In the genomic region with DNA sequence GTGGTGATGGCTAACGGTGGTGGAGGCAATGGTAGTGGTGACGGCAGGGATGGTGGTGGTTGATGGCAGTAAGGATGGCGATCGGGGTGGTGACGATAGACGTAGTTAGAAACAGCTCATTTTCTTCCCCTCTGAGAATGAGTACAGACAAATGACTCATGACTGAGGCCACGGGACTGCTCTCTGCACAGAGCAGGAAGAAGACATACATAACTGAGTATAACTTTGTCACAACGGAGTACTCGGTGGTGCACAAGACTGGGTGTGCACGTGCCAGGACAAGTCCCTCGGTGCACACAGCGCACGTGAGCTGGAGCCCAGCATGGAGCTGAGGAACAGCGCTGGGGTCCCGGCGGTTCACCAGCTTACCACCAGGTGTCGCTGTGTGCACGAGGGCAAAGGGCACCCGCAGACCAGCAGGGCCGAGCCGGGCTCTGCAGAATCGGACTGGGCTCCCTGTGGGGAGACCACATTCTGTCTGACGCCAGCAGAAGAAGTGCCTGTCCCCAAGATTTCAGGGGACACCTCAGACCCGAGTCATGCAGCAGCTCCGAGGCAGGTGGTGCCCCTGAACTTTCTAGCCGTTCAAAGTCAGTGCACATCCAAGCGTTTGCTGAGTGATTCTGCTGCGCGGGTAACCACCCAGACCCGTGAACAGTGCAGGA, we compare ENCODE assay signal across 1 cellular context.
TF ChIP-seq lines count a peak whose summit lies in the region.

No MANE protein-coding gene starts in this region.

TF ChIP-seq in HepG2, 621 proteins besides CTCF, POLR2A, EP300 and RAD21 (continued from another document and continues in another):
- TF ChIP-seq, protein P1, sequence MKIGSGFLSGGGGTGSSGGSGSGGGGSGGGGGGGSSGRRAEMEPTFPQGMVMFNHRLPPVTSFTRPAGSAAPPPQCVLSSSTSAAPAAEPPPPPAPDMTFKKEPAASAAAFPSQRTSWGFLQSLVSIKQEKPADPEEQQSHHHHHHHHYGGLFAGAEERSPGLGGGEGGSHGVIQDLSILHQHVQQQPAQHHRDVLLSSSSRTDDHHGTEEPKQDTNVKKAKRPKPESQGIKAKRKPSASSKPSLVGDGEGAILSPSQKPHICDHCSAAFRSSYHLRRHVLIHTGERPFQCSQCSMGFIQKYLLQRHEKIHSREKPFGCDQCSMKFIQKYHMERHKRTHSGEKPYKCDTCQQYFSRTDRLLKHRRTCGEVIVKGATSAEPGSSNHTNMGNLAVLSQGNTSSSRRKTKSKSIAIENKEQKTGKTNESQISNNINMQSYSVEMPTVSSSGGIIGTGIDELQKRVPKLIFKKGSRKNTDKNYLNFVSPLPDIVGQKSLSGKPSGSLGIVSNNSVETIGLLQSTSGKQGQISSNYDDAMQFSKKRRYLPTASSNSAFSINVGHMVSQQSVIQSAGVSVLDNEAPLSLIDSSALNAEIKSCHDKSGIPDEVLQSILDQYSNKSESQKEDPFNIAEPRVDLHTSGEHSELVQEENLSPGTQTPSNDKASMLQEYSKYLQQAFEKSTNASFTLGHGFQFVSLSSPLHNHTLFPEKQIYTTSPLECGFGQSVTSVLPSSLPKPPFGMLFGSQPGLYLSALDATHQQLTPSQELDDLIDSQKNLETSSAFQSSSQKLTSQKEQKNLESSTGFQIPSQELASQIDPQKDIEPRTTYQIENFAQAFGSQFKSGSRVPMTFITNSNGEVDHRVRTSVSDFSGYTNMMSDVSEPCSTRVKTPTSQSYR (CRISPR knock-in tag; IDR thresholded peaks at IDR 0.05; ENCODE audit: borderline replicate concordance), result no peak
- TF ChIP-seq STAG1 (CRISPR knock-in tag; IDR thresholded peaks at IDR 0.05) (peak; percentile 78), BORCS8-MEF2B (CRISPR knock-in tag; IDR thresholded peaks at IDR 0.05) (no peak; the same call in 1 of the 2 replicates), ZNF34 (CRISPR knock-in tag; IDR thresholded peaks at IDR 0.05; ENCODE audit: borderline replicate concordance) (0 out of 2 replicates have a peak, but pooled peaks have one; percentile 32), ZNF713 (CRISPR knock-in tag; IDR thresholded peaks at IDR 0.05) (no peak), ZSCAN29 (CRISPR knock-in tag; conservative IDR thresholded peaks at IDR 0.05) (no peak), GLI4 (CRISPR knock-in tag; IDR thresholded peaks at IDR 0.05; ENCODE audit: borderline replicate concordance) (no peak), ZNF230 (CRISPR knock-in tag; IDR thresholded peaks at IDR 0.05) (peak; percentile 76; the same call in 1 of the 2 replicates), ZNF629 (CRISPR knock-in tag; conservative IDR thresholded peaks at IDR 0.05) (0 out of 2 replicates have a peak, but pooled peaks have one; percentile 25), FOXC1 (CRISPR knock-in tag; IDR thresholded peaks at IDR 0.05; ENCODE audit: borderline replicate concordance) (peak; percentile 50; the same call in 1 of the 2 replicates), ZSCAN21 (CRISPR knock-in tag; IDR thresholded peaks at IDR 0.05; ENCODE audit: borderline replicate concordance) (no peak; the same call in 1 of the 2 replicates), HMG20B (CRISPR knock-in tag; conservative IDR thresholded peaks at IDR 0.05) (no peak), ZNF558 (CRISPR knock-in tag; IDR thresholded peaks at IDR 0.05; ENCODE audit: borderline replicate concordance) (no peak), HOXA9 (CRISPR knock-in tag; IDR thresholded peaks at IDR 0.05; ENCODE audit: borderline replicate concordance) (no peak), ZNF557 (CRISPR knock-in tag; IDR thresholded peaks at IDR 0.05) (0 out of 2 replicates have a peak, but pooled peaks have one; percentile 24), ZNF550 (CRISPR knock-in tag; IDR thresholded peaks at IDR 0.05; ENCODE audit: borderline replicate concordance) (no peak), ZNF780A (CRISPR knock-in tag; IDR thresholded peaks at IDR 0.05) (no peak), ZNF589 (CRISPR knock-in tag; conservative IDR thresholded peaks at IDR 0.05) (no peak), XRCC5 (optimal IDR thresholded peaks at IDR 0.05; ENCODE audit: low read length) (peak; percentile 83), HNRNPUL1 (IDR thresholded peaks at IDR 0.05; ENCODE audit: low read depth, low read length) (no peak), KDM5A (IDR thresholded peaks at IDR 0.05; ENCODE audit: borderline replicate concordance, low read length) (no peak), SRF (IDR thresholded peaks at IDR 0.05; ENCODE audit: low read depth, low read length) (no peak), PLRG1 (conservative IDR thresholded peaks at IDR 0.05) (no peak), ZNF737 (CRISPR knock-in tag; IDR thresholded peaks at IDR 0.05; ENCODE audit: borderline replicate concordance) (no peak), CHD4 (IDR thresholded peaks at IDR 0.05; ENCODE audit: borderline replicate concordance, low read length) (no peak), CBFB (CRISPR knock-in tag; IDR thresholded peaks at IDR 0.05) (0 out of 2 replicates have a peak, but pooled peaks have one; percentile 46), ZNF274 (CRISPR knock-in tag; IDR thresholded peaks at IDR 0.05) (0 out of 2 replicates have a peak, but pooled peaks have one; percentile 30), YEATS2 (CRISPR knock-in tag; IDR thresholded peaks at IDR 0.05; ENCODE audit: borderline replicate concordance) (no peak), CCAR2 (optimal IDR thresholded peaks at IDR 0.05; ENCODE audit: low read depth, low read length) (no peak), ERF (CRISPR knock-in tag; IDR thresholded peaks at IDR 0.05) (peak; percentile 49; the same call in 1 of the 2 replicates), REL (CRISPR knock-in tag; conservative IDR thresholded peaks at IDR 0.05) (no peak), ZNF207 (IDR thresholded peaks at IDR 0.05; ENCODE audit: borderline replicate concordance) (no peak), CREB1 (IDR thresholded peaks at IDR 0.05) (no peak), CREB1 (CRISPR knock-in tag; IDR thresholded peaks at IDR 0.05) (no peak), NR2F6 (IDR thresholded peaks at IDR 0.05) (peak; percentile 98), NR2F6 (CRISPR knock-in tag; IDR thresholded peaks at IDR 0.05) (peak; percentile 99), ATRX (CRISPR knock-in tag; IDR thresholded peaks at IDR 0.05; ENCODE audit: borderline replicate concordance) (no peak), SMARCC2 (IDR thresholded peaks at IDR 0.05) (no peak), BRCA1 (CRISPR knock-in tag; IDR thresholded peaks at IDR 0.05) (0 out of 2 replicates have a peak, but pooled peaks have one; percentile 61), SP140L (CRISPR knock-in tag; IDR thresholded peaks at IDR 0.05; ENCODE audit: borderline replicate concordance) (no peak), ZKSCAN8 (CRISPR knock-in tag; IDR thresholded peaks at IDR 0.05; ENCODE audit: borderline replicate concordance) (no peak), SP2 (CRISPR knock-in tag; IDR thresholded peaks at IDR 0.05) (no peak), EHMT2 (IDR thresholded peaks at IDR 0.05; ENCODE audit: borderline replicate concordance, low read depth, low read length) (no peak), ZMYM4 (CRISPR knock-in tag; IDR thresholded peaks at IDR 0.05) (0 out of 2 replicates have a peak, but pooled peaks have one; percentile 31), ZNF136 (CRISPR knock-in tag; IDR thresholded peaks at IDR 0.05; ENCODE audit: low read depth) (no peak), ZNF749 (CRISPR knock-in tag; IDR thresholded peaks at IDR 0.05; ENCODE audit: borderline replicate concordance) (no peak), RFX3 (CRISPR knock-in tag; IDR thresholded peaks at IDR 0.05) (no peak), PAX8 (CRISPR knock-in tag; IDR thresholded peaks at IDR 0.05; ENCODE audit: borderline replicate concordance) (0 out of 2 replicates have a peak, but pooled peaks have one; percentile 71), SIX4 (CRISPR knock-in tag; IDR thresholded peaks at IDR 0.05) (no peak), ZSCAN9 (CRISPR knock-in tag; IDR thresholded peaks at IDR 0.05; ENCODE audit: borderline replicate concordance) (no peak), ZNF329 (CRISPR knock-in tag; IDR thresholded peaks at IDR 0.05; ENCODE audit: low read depth) (0 out of 2 replicates have a peak, but pooled peaks have one; percentile 48), ZNF12 (CRISPR knock-in tag; IDR thresholded peaks at IDR 0.05) (no peak), RBAK (CRISPR knock-in tag; IDR thresholded peaks at IDR 0.05) (no peak)
- TF ChIP-seq, protein P2, sequence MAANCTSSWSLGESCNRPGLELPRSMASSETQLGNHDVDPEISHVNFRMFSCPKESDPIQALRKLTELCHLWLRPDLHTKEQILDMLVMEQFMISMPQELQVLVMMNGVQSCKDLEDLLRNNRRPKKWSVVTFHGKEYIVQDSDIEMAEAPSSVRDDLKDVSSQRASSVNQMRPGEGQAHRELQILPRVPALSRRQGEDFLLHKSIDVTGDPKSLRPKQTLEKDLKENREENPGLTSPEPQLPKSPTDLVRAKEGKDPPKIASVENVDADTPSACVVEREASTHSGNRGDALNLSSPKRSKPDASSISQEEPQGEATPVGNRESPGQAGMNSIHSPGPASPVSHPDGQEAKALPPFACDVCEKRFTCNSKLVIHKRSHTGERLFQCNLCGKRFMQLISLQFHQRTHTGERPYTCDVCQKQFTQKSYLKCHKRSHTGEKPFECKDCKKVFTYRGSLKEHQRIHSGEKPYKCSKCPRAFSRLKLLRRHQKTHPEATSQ (CRISPR knock-in tag; IDR thresholded peaks at IDR 0.05; ENCODE audit: borderline replicate concordance), result no peak
- TF ChIP-seq, protein P3, sequence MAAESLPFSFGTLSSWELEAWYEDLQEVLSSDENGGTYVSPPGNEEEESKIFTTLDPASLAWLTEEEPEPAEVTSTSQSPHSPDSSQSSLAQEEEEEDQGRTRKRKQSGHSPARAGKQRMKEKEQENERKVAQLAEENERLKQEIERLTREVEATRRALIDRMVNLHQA (CRISPR knock-in tag; IDR thresholded peaks at IDR 0.05), result no peak
- TF ChIP-seq, protein P4, sequence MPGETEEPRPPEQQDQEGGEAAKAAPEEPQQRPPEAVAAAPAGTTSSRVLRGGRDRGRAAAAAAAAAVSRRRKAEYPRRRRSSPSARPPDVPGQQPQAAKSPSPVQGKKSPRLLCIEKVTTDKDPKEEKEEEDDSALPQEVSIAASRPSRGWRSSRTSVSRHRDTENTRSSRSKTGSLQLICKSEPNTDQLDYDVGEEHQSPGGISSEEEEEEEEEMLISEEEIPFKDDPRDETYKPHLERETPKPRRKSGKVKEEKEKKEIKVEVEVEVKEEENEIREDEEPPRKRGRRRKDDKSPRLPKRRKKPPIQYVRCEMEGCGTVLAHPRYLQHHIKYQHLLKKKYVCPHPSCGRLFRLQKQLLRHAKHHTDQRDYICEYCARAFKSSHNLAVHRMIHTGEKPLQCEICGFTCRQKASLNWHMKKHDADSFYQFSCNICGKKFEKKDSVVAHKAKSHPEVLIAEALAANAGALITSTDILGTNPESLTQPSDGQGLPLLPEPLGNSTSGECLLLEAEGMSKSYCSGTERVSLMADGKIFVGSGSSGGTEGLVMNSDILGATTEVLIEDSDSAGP (CRISPR knock-in tag; IDR thresholded peaks at IDR 0.05; ENCODE audit: borderline replicate concordance), result peak; percentile 79; the same call in 1 of the 2 replicates
- TF ChIP-seq, protein P5, sequence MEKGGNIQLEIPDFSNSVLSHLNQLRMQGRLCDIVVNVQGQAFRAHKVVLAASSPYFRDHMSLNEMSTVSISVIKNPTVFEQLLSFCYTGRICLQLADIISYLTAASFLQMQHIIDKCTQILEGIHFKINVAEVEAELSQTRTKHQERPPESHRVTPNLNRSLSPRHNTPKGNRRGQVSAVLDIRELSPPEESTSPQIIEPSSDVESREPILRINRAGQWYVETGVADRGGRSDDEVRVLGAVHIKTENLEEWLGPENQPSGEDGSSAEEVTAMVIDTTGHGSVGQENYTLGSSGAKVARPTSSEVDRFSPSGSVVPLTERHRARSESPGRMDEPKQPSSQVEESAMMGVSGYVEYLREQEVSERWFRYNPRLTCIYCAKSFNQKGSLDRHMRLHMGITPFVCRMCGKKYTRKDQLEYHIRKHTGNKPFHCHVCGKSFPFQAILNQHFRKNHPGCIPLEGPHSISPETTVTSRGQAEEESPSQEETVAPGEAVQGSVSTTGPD (CRISPR knock-in tag; IDR thresholded peaks at IDR 0.05), result no peak
- TF ChIP-seq, protein P6, sequence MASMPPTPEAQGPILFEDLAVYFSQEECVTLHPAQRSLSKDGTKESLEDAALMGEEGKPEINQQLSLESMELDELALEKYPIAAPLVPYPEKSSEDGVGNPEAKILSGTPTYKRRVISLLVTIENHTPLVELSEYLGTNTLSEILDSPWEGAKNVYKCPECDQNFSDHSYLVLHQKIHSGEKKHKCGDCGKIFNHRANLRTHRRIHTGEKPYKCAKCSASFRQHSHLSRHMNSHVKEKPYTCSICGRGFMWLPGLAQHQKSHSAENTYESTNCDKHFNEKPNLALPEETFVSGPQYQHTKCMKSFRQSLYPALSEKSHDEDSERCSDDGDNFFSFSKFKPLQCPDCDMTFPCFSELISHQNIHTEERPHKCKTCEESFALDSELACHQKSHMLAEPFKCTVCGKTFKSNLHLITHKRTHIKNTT (CRISPR knock-in tag; IDR thresholded peaks at IDR 0.05), result no peak
- TF ChIP-seq, protein P7, sequence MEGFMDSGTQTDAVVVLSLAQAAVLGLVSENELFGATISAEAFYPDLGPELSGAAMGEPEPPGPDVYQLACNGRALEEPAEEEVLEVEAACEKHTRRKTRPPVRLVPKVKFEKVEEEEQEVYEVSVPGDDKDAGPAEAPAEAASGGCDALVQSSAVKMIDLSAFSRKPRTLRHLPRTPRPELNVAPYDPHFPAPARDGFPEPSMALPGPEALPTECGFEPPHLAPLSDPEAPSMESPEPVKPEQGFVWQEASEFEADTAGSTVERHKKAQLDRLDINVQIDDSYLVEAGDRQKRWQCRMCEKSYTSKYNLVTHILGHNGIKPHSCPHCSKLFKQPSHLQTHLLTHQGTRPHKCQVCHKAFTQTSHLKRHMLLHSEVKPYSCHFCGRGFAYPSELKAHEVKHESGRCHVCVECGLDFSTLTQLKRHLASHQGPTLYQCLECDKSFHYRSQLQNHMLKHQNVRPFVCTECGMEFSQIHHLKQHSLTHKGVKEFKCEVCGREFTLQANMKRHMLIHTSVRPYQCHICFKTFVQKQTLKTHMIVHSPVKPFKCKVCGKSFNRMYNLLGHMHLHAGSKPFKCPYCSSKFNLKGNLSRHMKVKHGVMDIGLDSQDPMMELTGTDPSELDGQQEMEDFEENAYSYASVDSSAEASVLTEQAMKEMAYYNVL (CRISPR knock-in tag; IDR thresholded peaks at IDR 0.05; ENCODE audit: borderline replicate concordance), result no peak
- TF ChIP-seq, protein P8, sequence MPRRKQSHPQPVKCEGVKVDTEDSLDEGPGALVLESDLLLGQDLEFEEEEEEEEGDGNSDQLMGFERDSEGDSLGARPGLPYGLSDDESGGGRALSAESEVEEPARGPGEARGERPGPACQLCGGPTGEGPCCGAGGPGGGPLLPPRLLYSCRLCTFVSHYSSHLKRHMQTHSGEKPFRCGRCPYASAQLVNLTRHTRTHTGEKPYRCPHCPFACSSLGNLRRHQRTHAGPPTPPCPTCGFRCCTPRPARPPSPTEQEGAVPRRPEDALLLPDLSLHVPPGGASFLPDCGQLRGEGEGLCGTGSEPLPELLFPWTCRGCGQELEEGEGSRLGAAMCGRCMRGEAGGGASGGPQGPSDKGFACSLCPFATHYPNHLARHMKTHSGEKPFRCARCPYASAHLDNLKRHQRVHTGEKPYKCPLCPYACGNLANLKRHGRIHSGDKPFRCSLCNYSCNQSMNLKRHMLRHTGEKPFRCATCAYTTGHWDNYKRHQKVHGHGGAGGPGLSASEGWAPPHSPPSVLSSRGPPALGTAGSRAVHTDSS (CRISPR knock-in tag; conservative IDR thresholded peaks at IDR 0.05), result no peak
